ENCODE assay signal across 11 cellular contexts in the genomic region with DNA sequence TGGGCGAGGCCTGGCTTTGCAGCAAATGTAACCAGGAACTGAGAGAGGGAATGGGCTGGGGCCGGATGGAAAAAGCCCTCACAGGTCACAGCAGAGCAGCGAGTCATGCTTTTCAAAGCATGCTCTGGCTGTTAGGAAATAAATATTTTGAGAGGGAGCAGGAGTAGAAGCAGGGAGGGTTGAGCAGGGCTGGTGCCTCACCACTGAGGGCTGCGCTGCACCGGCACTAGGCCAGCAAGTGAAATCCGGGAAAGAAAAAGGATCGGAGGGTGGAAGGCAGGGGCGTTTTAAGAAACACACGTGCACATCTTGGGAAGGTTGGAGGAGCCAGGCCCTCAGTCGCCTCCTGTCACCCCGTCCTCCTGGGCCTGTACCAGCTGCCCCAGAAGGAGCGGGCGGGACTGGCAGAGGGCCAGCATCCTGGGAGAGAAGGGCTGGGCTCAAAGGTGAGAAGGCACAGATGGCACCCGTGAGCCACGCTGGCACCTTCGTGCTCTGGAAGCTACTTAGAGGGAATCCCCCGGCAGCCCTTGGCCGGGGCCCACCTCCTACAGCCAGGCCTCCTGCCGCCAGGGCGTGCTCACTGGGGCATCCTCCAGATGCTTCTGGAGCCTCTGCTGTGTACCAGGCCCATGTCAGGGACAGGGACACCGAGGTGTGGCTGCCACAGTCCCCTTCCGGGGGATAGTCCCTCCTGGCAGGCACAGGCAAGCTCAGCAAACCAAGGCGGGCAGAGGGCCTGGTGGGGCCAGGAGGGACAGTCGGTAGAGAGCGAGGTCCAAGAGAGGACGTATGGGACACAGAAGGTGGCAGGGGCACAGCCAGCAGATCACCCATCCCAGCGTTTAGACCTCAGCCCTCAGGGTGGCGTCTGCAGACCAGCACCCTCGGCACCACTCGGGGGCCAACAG.
DNase-seq lines count a peak whose midpoint lies in the region; ATAC-seq and TF ChIP-seq lines count a peak whose summit lies in the region.
"Had no signal": no experiment of that assay in that cellular context is flagged by ENCODE, and none has a peak within 500 bp of the region (broad histone marks: within the 10 kb centered on the region; RNA-seq: fewer than 3 reads in every experiment).

No MANE protein-coding gene starts in this region.

- H3K4me1 Mint-ChIP-seq in activated T-helper 2 cell treated with anti-CD3 and anti-CD28 coated beads, Interferon-gamma antibody, Interleukin-2, Interleukin-4, amounts not matched to agents 10 μg/mL and 5 μg/mL and 100 μg/mL, durations not matched to agents 14 hours and 24 hours and 36 hours (ENCODE audit: low read depth): peaks cover 6% of the 10 kb centered on the region

- ATAC-seq in omental fat pad (ENCODE audit: low FRiP score) (peak; percentile 62), GM21619 (IDR thresholded peaks at IDR 0.05; ENCODE audit: unreplicated experiment) (no peak), GM19324 (IDR thresholded peaks at IDR 0.05; ENCODE audit: low FRiP score, unreplicated experiment) (no peak)

- H3K9me3 Mint-ChIP-seq in activated T-helper 2 cell treated with anti-CD3 and anti-CD28 coated beads, Interferon-gamma antibody, Interleukin-2, Interleukin-4, amounts not matched to agents 10 μg/mL and 5 μg/mL and 100 μg/mL, durations not matched to agents 14 hours and 24 hours and 36 hours: no peaks in the 10 kb centered on the region
- H3K9me3 Mint-ChIP-seq: T-helper 1 cell treated with Interleukin-12 subunit alpha and Interleukin-12 subunit beta and Interleukin-4 antibody, amounts not matched to agents 30 μg/mL and 1 μg/mL, for 36 hours had no signal

- TF ChIP-seq CTCF in epithelial cell of esophagus (IDR thresholded peaks at IDR 0.05; ENCODE audit: insufficient read depth, low read depth, low read length, missing control alignments): no peak
- TF ChIP-seq CTCF in omental fat pad (IDR thresholded peaks at IDR 0.05): no peak

- intact Hi-C loops in activated T-helper 2 cell treated with anti-CD3 and anti-CD28 coated beads, Interferon-gamma antibody, Interleukin-2, Interleukin-4, amounts not matched to agents 10 μg/mL and 5 μg/mL and 100 μg/mL, durations not matched to agents 14 hours and 24 hours and 36 hours (cut with micrococcal nuclease): no loop called here

- DNase-seq in D341Med (ENCODE audit: low spot score): peak; percentile 88
- DNase-seq in NCI-H2171 (lab: John Stamatoyannopoulos, UW): peak; percentile 94
- peak; percentile 30 for DNase-seq in epithelial cell of esophagus (ENCODE audit: low read depth)
- no peak for DNase-seq in omental fat pad (ENCODE audit: low spot score)
- DNase-seq in activated T-helper 2 cell treated with anti-CD3 and anti-CD28 coated beads, Interferon-gamma antibody, Interleukin-2, Interleukin-4, amounts not matched to agents 10 μg/mL and 5 μg/mL and 100 μg/mL, durations not matched to agents 14 hours and 24 hours and 36 hours (ENCODE audit: low spot score): no peak
- no peak for DNase-seq in NCI-H2081 treated with DMSO at 0.1 percent for 48 hours (lab: John Stamatoyannopoulos, UW)
- DNase-seq: GOT3 had no signal

- H3K27me3 Mint-ChIP-seq in activated T-helper 2 cell treated with anti-CD3 and anti-CD28 coated beads, Interferon-gamma antibody, Interleukin-2, Interleukin-4, amounts not matched to agents 10 μg/mL and 5 μg/mL and 100 μg/mL, durations not matched to agents 14 hours and 24 hours and 36 hours (ENCODE audit: low read depth): no peaks in the 10 kb centered on the region

- no peak overlapping the region for H3K27ac Mint-ChIP-seq in activated T-helper 2 cell treated with anti-CD3 and anti-CD28 coated beads, Interferon-gamma antibody, Interleukin-2, Interleukin-4, amounts not matched to agents 10 μg/mL and 5 μg/mL and 100 μg/mL, durations not matched to agents 14 hours and 24 hours and 36 hours
- H3K27ac Mint-ChIP-seq: T-helper 1 cell treated with Interleukin-12 subunit alpha and Interleukin-12 subunit beta and Interleukin-4 antibody, amounts not matched to agents 30 μg/mL and 1 μg/mL, for 36 hours had no signal

- peaks cover 38% of the 10 kb centered on the region for H3K36me3 Mint-ChIP-seq in activated T-helper 2 cell treated with anti-CD3 and anti-CD28 coated beads, Interferon-gamma antibody, Interleukin-2, Interleukin-4, amounts not matched to agents 10 μg/mL and 5 μg/mL and 100 μg/mL, durations not matched to agents 14 hours and 24 hours and 36 hours (ENCODE audit: low read depth)

- no peak overlapping the region for H3K4me3 ChIP-seq in epithelial cell of esophagus (ENCODE audit: low read length)
- H3K4me3 ChIP-seq: lung had no signal

- no peak overlapping the region for H3K4me3 Mint-ChIP-seq in activated T-helper 2 cell treated with anti-CD3 and anti-CD28 coated beads, Interferon-gamma antibody, Interleukin-2, Interleukin-4, amounts not matched to agents 10 μg/mL and 5 μg/mL and 100 μg/mL, durations not matched to agents 14 hours and 24 hours and 36 hours (ENCODE audit: low read depth)
- H3K4me3 Mint-ChIP-seq: T-helper 1 cell treated with Interleukin-12 subunit alpha and Interleukin-12 subunit beta and Interleukin-4 antibody, amounts not matched to agents 30 μg/mL and 1 μg/mL, for 36 hours had no signal

Comparison
In these comparisons a context has a peak if more than half of its experiments do, and no peak if none do; other contexts are left out.
1. DNase-seq: peak in D341Med (single experiment), NCI-H2171 (single experiment) and epithelial cell of esophagus (single experiment); none in omental fat pad (single experiment), activated T-helper 2 cell treated with anti-CD3 and anti-CD28 coated beads, Interferon-gamma antibody, Interleukin-2, Interleukin-4, amounts not matched to agents 10 μg/mL and 5 μg/mL and 100 μg/mL, durations not matched to agents 14 hours and 24 hours and 36 hours (single experiment) and NCI-H2081 treated with DMSO at 0.1 percent for 48 hours (single experiment).